15 cellular contexts compared by ENCODE assay signal in genomic region chr2:238097201-238097987, GRCh38. TPM values are rescaled to one million over a fixed set of nuclear protein-coding genes. Genes with fewer than 3 reads are reported as not detected.
DNase-seq lines count a peak whose midpoint lies in the region; ATAC-seq lines count a peak whose summit lies in the region.
"Had no signal": no experiment of that assay in that cellular context is flagged by ENCODE, and none has a peak within 500 bp of the region (broad histone marks: within the 10 kb centered on the region; RNA-seq: fewer than 3 reads in every experiment).

No MANE protein-coding gene starts in this region.

- peak overlapping the region; percentile 75 for H3K27ac Mint-ChIP-seq in activated CD4-positive, alpha-beta T cell treated with anti-CD3 and anti-CD28 coated beads, Interleukin-2, amount 10 ng/mL, durations not matched to agents 24 days and 14 days
- peak overlapping the region; percentile 97 for H3K27ac Mint-ChIP-seq in dendritic cell treated with granulocyte-macrophage colony-stimulating factor and Interleukin-4, amounts not matched to agents 40 ng/mL and 50 ng/mL, for 4 days
- H3K27ac Mint-ChIP-seq: T-helper 1 cell treated with Interleukin-12 subunit alpha and Interleukin-12 subunit beta and Interleukin-4 antibody, amounts not matched to agents 30 μg/mL and 1 μg/mL, for 36 hours had no signal

- intact Hi-C loops in activated CD4-positive, alpha-beta T cell treated with anti-CD3 and anti-CD28 coated beads, Interleukin-2, amount 10 ng/mL, durations not matched to agents 24 days and 14 days (cut with micrococcal nuclease): no loop called here
- intact Hi-C loops in dendritic cell treated with granulocyte-macrophage colony-stimulating factor and Interleukin-4, amounts not matched to agents 40 ng/mL and 50 ng/mL, for 4 days (cut with micrococcal nuclease): no loop called here
- intact Hi-C loops in posterior vena cava (cut with DNase I): no loop called here

- no peaks in the 10 kb centered on the region for H3K9me3 Mint-ChIP-seq in activated CD4-positive, alpha-beta T cell treated with anti-CD3 and anti-CD28 coated beads, Interleukin-2, amount 10 ng/mL, durations not matched to agents 24 days and 14 days
- no peaks in the 10 kb centered on the region for H3K9me3 Mint-ChIP-seq in dendritic cell treated with granulocyte-macrophage colony-stimulating factor and Interleukin-4, amounts not matched to agents 40 ng/mL and 50 ng/mL, for 4 days
- H3K9me3 Mint-ChIP-seq: CD8-positive, alpha-beta memory T cell; T-helper 1 cell treated with Interleukin-12 subunit alpha and Interleukin-12 subunit beta and Interleukin-4 antibody, amounts not matched to agents 30 μg/mL and 1 μg/mL, for 36 hours had no signal

- peaks cover 30% of the 10 kb centered on the region for H3K36me3 Mint-ChIP-seq in activated CD4-positive, alpha-beta T cell treated with anti-CD3 and anti-CD28 coated beads, Interleukin-2, amount 10 ng/mL, durations not matched to agents 24 days and 14 days (ENCODE audit: low read depth)
- peaks cover 31% of the 10 kb centered on the region for H3K36me3 Mint-ChIP-seq in dendritic cell treated with granulocyte-macrophage colony-stimulating factor and Interleukin-4, amounts not matched to agents 40 ng/mL and 50 ng/mL, for 4 days (ENCODE audit: low read depth)

- no peaks in the 10 kb centered on the region for H3K27me3 Mint-ChIP-seq in activated CD4-positive, alpha-beta T cell treated with anti-CD3 and anti-CD28 coated beads, Interleukin-2, amount 10 ng/mL, durations not matched to agents 24 days and 14 days
- no peaks in the 10 kb centered on the region for H3K27me3 Mint-ChIP-seq in dendritic cell treated with granulocyte-macrophage colony-stimulating factor and Interleukin-4, amounts not matched to agents 40 ng/mL and 50 ng/mL, for 4 days

- peaks cover 11% of the 10 kb centered on the region for H3K4me1 Mint-ChIP-seq in activated CD4-positive, alpha-beta T cell treated with anti-CD3 and anti-CD28 coated beads, Interleukin-2, amount 10 ng/mL, durations not matched to agents 24 days and 14 days
- H3K4me1 Mint-ChIP-seq in dendritic cell treated with granulocyte-macrophage colony-stimulating factor and Interleukin-4, amounts not matched to agents 40 ng/mL and 50 ng/mL, for 4 days (ENCODE audit: low read depth): peaks cover 55% of the 10 kb centered on the region
- H3K4me1 Mint-ChIP-seq: CD8-positive, alpha-beta memory T cell had no signal

- no peak overlapping the region for H3K4me3 Mint-ChIP-seq in activated CD4-positive, alpha-beta T cell treated with anti-CD3 and anti-CD28 coated beads, Interleukin-2, amount 10 ng/mL, durations not matched to agents 24 days and 14 days
- H3K4me3 Mint-ChIP-seq in dendritic cell treated with granulocyte-macrophage colony-stimulating factor and Interleukin-4, amounts not matched to agents 40 ng/mL and 50 ng/mL, for 4 days: no peak overlapping the region
- H3K4me3 Mint-ChIP-seq: CD8-positive, alpha-beta memory T cell; T-helper 1 cell treated with Interleukin-12 subunit alpha and Interleukin-12 subunit beta and Interleukin-4 antibody, amounts not matched to agents 30 μg/mL and 1 μg/mL, for 36 hours had no signal

- ATAC-seq in HG03342 (IDR thresholded peaks at IDR 0.05; ENCODE audit: unreplicated experiment) (peak; percentile 4), HG02885 (IDR thresholded peaks at IDR 0.05; ENCODE audit: poor library complexity, unreplicated experiment) (no peak), HG02759 (IDR thresholded peaks at IDR 0.05; ENCODE audit: unreplicated experiment) (no peak)

- DNase-seq in activated CD4-positive, alpha-beta T cell treated with anti-CD3 and anti-CD28 coated beads, Interleukin-2, amount 10 ng/mL, durations not matched to agents 24 days and 14 days: no peak
- DNase-seq in activated CD4-positive, alpha-beta T cell treated with anti-CD3 and anti-CD28 coated beads, Interleukin-2, amount 50 U/mL, for 1 hour: no peak
- DNase-seq in posterior vena cava (ENCODE audit: low spot score): peak; percentile 65
- DNase-seq in stimulated activated naive CD4-positive, alpha-beta T cell (lab: John Stamatoyannopoulos, UW): no peak
- DNase-seq: activated CD4-positive, CD25-positive, alpha-beta regulatory T cell; CD8-positive, alpha-beta memory T cell; GM23248; MM.1S had no signal

RNA-seq across cellular contexts. Expression of gene ESPNL, which starts 2.7 kb away (rescaled TPM):
- total RNA-seq in activated CD4-positive, alpha-beta T cell treated with anti-CD3 and anti-CD28 coated beads, Interleukin-2, amount 10 ng/mL, durations not matched to agents 24 days and 14 days: 0.07 and 0.26 TPM in 2 replicates
- 1 to 10 TPM in 1 of 2 donors, under 1 TPM in 1; 0.24 to 3.0 TPM for total RNA-seq in posterior vena cava
- total RNA-seq: ascending aorta; CD8-positive, alpha-beta memory T cell had no signal

RNA-seq across cellular contexts. Expression of gene SCLY, which starts 36.6 kb away (rescaled TPM):
- 109 TPM in 2 replicates for total RNA-seq in activated CD4-positive, alpha-beta T cell treated with anti-CD3 and anti-CD28 coated beads, Interleukin-2, amount 10 ng/mL, durations not matched to agents 24 days and 14 days
- 10 to 100 TPM in 1 of 2 donors, 1 to 10 TPM in 1; 8.6 to 11.5 TPM for total RNA-seq in posterior vena cava

RNA-seq across cellular contexts. Expression of gene KLHL30, which starts 41.1 kb away (rescaled TPM):
- total RNA-seq in activated CD4-positive, alpha-beta T cell treated with anti-CD3 and anti-CD28 coated beads, Interleukin-2, amount 10 ng/mL, durations not matched to agents 24 days and 14 days: not detected in 2 replicates
- total RNA-seq in posterior vena cava: 10 to 100 TPM in 1 of 2 donors, 1 to 10 TPM in 1; 9.6 to 10.7 TPM
- total RNA-seq: CD8-positive, alpha-beta memory T cell; GM12878 had no signal

Comparison
In these comparisons a context has a peak if more than half of its experiments do, and no peak if none do; other contexts are left out.
1. RNA of gene KLHL30, which starts 41.1 kb away (total RNA-seq): 9.6 to 10.7 TPM in posterior vena cava; not detected in activated CD4-positive, alpha-beta T cell treated with anti-CD3 and anti-CD28 coated beads, Interleukin-2, amount 10 ng/mL, durations not matched to agents 24 days and 14 days; every median in the first group is over 10 times any median in the second.